Comparison of ENCODE assay signal across 8 cellular contexts in the genomic region with DNA sequence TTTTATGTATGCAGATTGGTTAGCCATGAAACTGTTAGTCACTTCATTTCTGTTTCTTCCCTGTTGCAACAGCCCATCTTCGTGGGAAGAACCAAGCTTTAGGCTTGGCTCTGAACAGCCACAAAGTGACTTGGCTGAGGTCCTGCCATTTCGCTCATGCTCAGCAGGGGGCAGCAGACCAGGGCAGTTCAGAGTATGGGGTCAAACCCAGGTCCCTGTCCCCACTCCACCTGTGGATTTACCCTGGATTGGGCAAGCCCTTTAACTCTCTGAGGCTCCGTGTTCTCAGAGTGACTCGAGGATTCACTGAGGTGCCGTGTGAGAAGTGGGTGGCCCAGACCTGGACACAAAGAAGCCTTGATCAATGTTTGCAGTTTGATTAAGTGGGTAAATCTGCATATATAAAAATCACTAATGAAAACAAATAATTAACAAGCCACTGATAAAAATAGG. TPM values are rescaled to one million over a fixed set of nuclear protein-coding genes. Genes with fewer than 3 reads are reported as not detected.
DNase-seq lines count a peak whose midpoint lies in the region; ATAC-seq, FAIRE-seq and TF ChIP-seq lines count a peak whose summit lies in the region.

No MANE protein-coding gene starts in this region.

- H3K27ac ChIP-seq in A549: no peak overlapping the region

- ATAC-seq in A549: peak; percentile 52 to 69; a peak in 3 of 6 replicates
- ATAC-seq in activated T-helper 17 cell treated with anti-CD3 and anti-CD28 coated beads, Interleukin-2, amount 50 U/mL, for 72 hours (replicated peaks): peak; percentile 56

- peak overlapping the region; percentile 67 for H3K27ac Mint-ChIP-seq in activated T-helper 17 cell treated with anti-CD3 and anti-CD28 coated beads, Interleukin-2, amount 50 U/mL, for 72 hours

- no peak for FAIRE-seq in A549 (lab: Jason Lieb, UNC)

- no peak overlapping the region for H3K4me2 ChIP-seq in A549

- WGBS in A549 (ENCODE audit: missing lambda C conversion rate): 35% methylated on average over 5 of the region's 5 CpGs

- peak; percentile 49 to 59 for TF ChIP-seq RAD21 in A549 (conservative IDR thresholded peaks at IDR 0.05 in 1 of 2, IDR thresholded peaks at IDR 0.05 in 1 of 2)

- CTCF ChIA-PET in A549 (lab: Yijun Ruan, JAX): interaction anchor here (0.6 to 5.3 kb wide), 23 partner anchors 8 to 348 kb away, joined by 3 to 35 read pairs (median 4); no protein-coding TSS in a partner anchor

- no peaks in the 10 kb centered on the region for H3K27me3 Mint-ChIP-seq in activated T-helper 17 cell treated with anti-CD3 and anti-CD28 coated beads, Interleukin-2, amount 50 U/mL, for 72 hours

- peaks cover 63% of the 10 kb centered on the region for H3K36me3 Mint-ChIP-seq in activated T-helper 17 cell treated with anti-CD3 and anti-CD28 coated beads, Interleukin-2, amount 50 U/mL, for 72 hours (ENCODE audit: low read depth)

- no peak for TF ChIP-seq POLR2A in A549 (IDR thresholded peaks at IDR 0.05; ENCODE audit: low read length)

- H3K4me3 ChIP-seq in A549 (no peak overlapping the region), GM12875 (ENCODE audit: low read depth, low read length) (no peak overlapping the region)

- POLR2A ChIA-PET in A549 (lab: Yijun Ruan, JAX): interaction anchor here (1.3 kb wide), 1 partner anchor 23 kb away, joined by 3 read pairs; a partner anchor contains a TSS

- H3K9me3 ChIP-seq in A549: no peaks in the 10 kb centered on the region

- peaks cover 16% of the 10 kb centered on the region for H3K4me1 Mint-ChIP-seq in activated T-helper 17 cell treated with anti-CD3 and anti-CD28 coated beads, Interleukin-2, amount 50 U/mL, for 72 hours

- TF ChIP-seq EP300 in A549 (IDR thresholded peaks at IDR 0.05): no peak

- no peaks in the 10 kb centered on the region for H3K4me1 ChIP-seq in A549

- TF ChIP-seq CTCF in A549 (IDR thresholded peaks at IDR 0.05): peak; percentile 72
- peak; percentile 88 for TF ChIP-seq CTCF in GM12875 (IDR thresholded peaks at IDR 0.05; ENCODE audit: borderline replicate concordance, insufficient read depth, low read depth, low read length)

- peak in 1 of 2 experiments; percentile 64 for DNase-seq in A549 (ENCODE audit: low read depth in 1 of 2, low spot score in 1 of 2)
- DNase-seq in OCI-M2 (lab: John Stamatoyannopoulos, UW; ENCODE audit: unreplicated experiment): peak; percentile 18
- DNase-seq in germinal center (ENCODE audit: low spot score): peak; percentile 66
- DNase-seq in renal cortical epithelial cell (ENCODE audit: low read depth): peak; percentile 53
- DNase-seq in DMS114 treated with DMSO at 0.1 percent for 48 hours (lab: John Stamatoyannopoulos, UW; ENCODE audit: unreplicated experiment): no peak
- DNase-seq in NCI-H1048 (lab: John Stamatoyannopoulos, UW): no peak

- H3K4me3 Mint-ChIP-seq in activated T-helper 17 cell treated with anti-CD3 and anti-CD28 coated beads, Interleukin-2, amount 50 U/mL, for 72 hours: no peak overlapping the region

- H3K9me3 Mint-ChIP-seq in activated T-helper 17 cell treated with anti-CD3 and anti-CD28 coated beads, Interleukin-2, amount 50 U/mL, for 72 hours: no peaks in the 10 kb centered on the region

TF ChIP-seq in A549, 52 proteins besides CTCF, POLR2A, EP300 and RAD21:
- 0 out of 2 replicates have a peak, but pooled peaks have one; percentile 60 for TF ChIP-seq RARB (CRISPR knock-in tag; IDR thresholded peaks at IDR 0.05)
- no peak for TF ChIP-seq SREBF2 (IDR thresholded peaks at IDR 0.05)
- TF ChIP-seq SMC3 (IDR thresholded peaks at IDR 0.05): peak; percentile 65
TF ChIP-seq in A549: peak in this region for 2.

RNA-seq across cellular contexts. Expression of a gene that starts 19.8 kb away (rescaled TPM):
- polyA plus RNA-seq in A549 (2011; rRNA removed) (3.7 and 4.3 TPM in 2 replicates), A549 (2017; fragmentation: RNase III; extraction: RNeasy Plus Mini Kit Qiagen cat#74134 plus additional on column Dnase treatment) (11.4 to 17.7 TPM (median 15.7 TPM) in 3 replicates)
- 9.0 and 13.6 TPM in 2 replicates for polyA plus RNA-seq in A549 (2012; cell fraction: cytosol; rRNA removed)
- 25.2 and 27.9 TPM in 2 replicates for polyA plus RNA-seq in A549 (2012; cell fraction: nucleus; rRNA removed)
- 4.8 and 6.0 TPM in 2 replicates for polyA minus RNA-seq in A549 (2011; rRNA and poly(A)+ RNA removed)
- total RNA-seq in activated T-helper 17 cell treated with anti-CD3 and anti-CD28 coated beads, Interleukin-2, amount 50 U/mL, for 72 hours: 1 to 10 TPM; 4.5 to 4.6 TPM
- 14.9 and 43.3 TPM in 2 replicates for total RNA-seq in renal cortical epithelial cell

RNA-seq across cellular contexts. Expression of a gene that starts 22.5 kb away (rescaled TPM):
- polyA plus RNA-seq in A549 (2011; rRNA removed) (148 and 204 TPM in 2 replicates), A549 (2017; fragmentation: RNase III; extraction: RNeasy Plus Mini Kit Qiagen cat#74134 plus additional on column Dnase treatment) (206 to 230 TPM (median 211 TPM) in 3 replicates)
- polyA plus RNA-seq in A549 (2012; cell fraction: cytosol; rRNA removed): 235 and 264 TPM in 2 replicates
- 104 and 152 TPM in 2 replicates for polyA plus RNA-seq in A549 (2012; cell fraction: nucleus; rRNA removed)
- polyA minus RNA-seq in A549 (2011; rRNA and poly(A)+ RNA removed): 116 and 177 TPM in 2 replicates
- 10 to 100 TPM; 72.0 to 85.0 TPM for total RNA-seq in activated T-helper 17 cell treated with anti-CD3 and anti-CD28 coated beads, Interleukin-2, amount 50 U/mL, for 72 hours
- 30.6 and 60.1 TPM in 2 replicates for total RNA-seq in renal cortical epithelial cell

Comparison
In these comparisons a context has a peak if more than half of its experiments do, and no peak if none do; other contexts are left out.
1. DNase-seq: peak in OCI-M2 (single experiment), germinal center (single experiment) and renal cortical epithelial cell (single experiment); none in DMS114 treated with DMSO at 0.1 percent for 48 hours (single experiment) and NCI-H1048 (single experiment).